In the genomic region with DNA sequence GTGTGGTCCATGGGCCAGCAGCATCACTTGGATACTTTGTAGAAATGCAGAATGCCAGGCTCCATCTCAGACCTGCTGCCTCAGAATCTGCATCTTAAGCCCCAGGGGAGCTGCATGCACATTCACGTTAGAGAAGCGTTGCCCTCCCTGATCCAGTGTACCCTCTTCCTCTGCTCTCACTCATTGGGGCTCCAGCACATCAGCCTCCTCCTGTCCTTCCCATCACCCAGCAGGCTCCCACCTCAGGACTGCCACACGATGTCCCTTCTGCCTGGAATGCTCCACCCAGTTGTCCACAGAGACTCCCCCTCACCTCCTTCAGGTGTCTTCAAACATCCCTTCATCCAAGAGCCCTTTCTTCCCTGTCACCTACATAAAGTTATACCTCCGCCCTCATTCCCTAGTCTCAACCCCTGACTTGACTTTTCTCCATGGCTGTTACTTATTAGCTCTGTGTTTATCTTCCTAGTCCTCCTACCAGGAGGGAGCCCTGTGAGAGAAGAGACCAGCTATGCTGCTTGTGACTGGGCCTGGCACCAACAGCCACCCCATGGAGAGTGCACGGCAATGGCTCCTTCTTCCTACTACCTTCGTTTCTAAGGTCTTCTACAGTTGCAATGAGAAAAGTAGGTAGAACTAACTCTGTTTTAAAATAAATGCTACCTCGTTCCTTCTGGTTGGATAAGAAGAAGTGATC, we compare ENCODE assay signal across 26 cellular contexts. TPM values are rescaled to one million over a fixed set of nuclear protein-coding genes. Genes with fewer than 3 reads are reported as not detected.
DNase-seq lines count a peak whose midpoint lies in the region; ATAC-seq and TF ChIP-seq lines count a peak whose summit lies in the region.
"Had no signal": no experiment of that assay in that cellular context is flagged by ENCODE, and none has a peak within 500 bp of the region (broad histone marks: within the 10 kb centered on the region; RNA-seq: fewer than 3 reads in every experiment).

No MANE protein-coding gene starts in this region.

- no peak overlapping the region for H3K27ac ChIP-seq in coronary artery
- H3K27ac ChIP-seq: adrenal gland, skin epidermis, uterus had no signal

- no peak overlapping the region for H3K4me3 ChIP-seq in coronary artery
- H3K4me3 ChIP-seq: adrenal gland, skin epidermis, uterus had no signal

- no peak overlapping the region for H3K27ac Mint-ChIP-seq in activated naive CD4-positive, alpha-beta T cell treated with anti-CD3 and anti-CD28 coated beads, Interleukin-2, amount 10 ng/mL, durations not matched to agents 7 days and 5 days
- H3K27ac Mint-ChIP-seq in nephron (peak overlapping the region in 2 of 3 experiments; percentile 13 to 23), type B pancreatic cell (no peak overlapping the region), CD14-positive monocyte (peak overlapping the region in 1 of 7 donors; percentile 13)
- H3K27ac Mint-ChIP-seq: activated CD4-positive, alpha-beta T cell treated with anti-CD3 and anti-CD28 coated beads, Interleukin-2, amount 10 ng/mL, durations not matched to agents 24 days and 14 days; HFFc6; stimulated activated naive CD8-positive, alpha-beta T cell treated with anti-CD3 and anti-CD28 coated beads, Interleukin-15, Interleukin-2, amounts not matched to agents 100 ng/mL and 50 ng/mL, for 24 hours had no signal

- DNase-seq in activated naive CD4-positive, alpha-beta T cell treated with anti-CD3 and anti-CD28 coated beads, Interleukin-2, amount 10 ng/mL, durations not matched to agents 7 days and 5 days = peak; percentile 19
- no peak for DNase-seq in activated naive CD4-positive, alpha-beta T cell (lab: John Stamatoyannopoulos, UW)
- DNase-seq in coronary artery (ENCODE audit: low spot score) (peak; percentile 41), type B pancreatic cell (ENCODE audit: extremely low spot score, unreplicated experiment) (no peak), omental fat pad (ENCODE audit: low spot score) (no peak), CD14-positive monocyte (ENCODE audit: low spot score) (no peak), NCI-H82 treated with DMSO at 0.1 percent for 48 hours (lab: John Stamatoyannopoulos, UW; ENCODE audit: unreplicated experiment) (no peak)
- DNase-seq: activated CD4-positive, alpha-beta T cell treated with anti-CD3 and anti-CD28 coated beads, Interleukin-2, amount 10 ng/mL, durations not matched to agents 24 days and 14 days; dermis blood vessel endothelial cell; DMS 273 treated with DMSO at 0.1 percent for 48 hours; HFFc6; MM.1S; NCI-H1436; NCI-H2171 treated with DMSO at 0.1 percent for 48 hours; Right ventricle myocardium superior; stimulated activated CD4-positive, alpha-beta T cell treated with anti-CD3 and anti-CD28 coated beads, Interleukin-2, amount 100 ng/mL, for 48 hours had no signal

- peaks cover under 1% of the 10 kb centered on the region for H3K36me3 Mint-ChIP-seq in activated naive CD4-positive, alpha-beta T cell treated with anti-CD3 and anti-CD28 coated beads, Interleukin-2, amount 10 ng/mL, durations not matched to agents 7 days and 5 days
- H3K36me3 Mint-ChIP-seq in nephron (ENCODE audit: low read depth) (no peaks in the 10 kb centered on the region), type B pancreatic cell (no peaks in the 10 kb centered on the region), CD14-positive monocyte (no peaks in the 10 kb centered on the region)

- H3K4me3 Mint-ChIP-seq in activated naive CD4-positive, alpha-beta T cell treated with anti-CD3 and anti-CD28 coated beads, Interleukin-2, amount 10 ng/mL, durations not matched to agents 7 days and 5 days = no peak overlapping the region
- H3K4me3 Mint-ChIP-seq in nephron (peak overlapping the region; percentile 2 to 19 (median 9)), type B pancreatic cell (peak overlapping the region; percentile 26), CD14-positive monocyte (no peak overlapping the region)
- H3K4me3 Mint-ChIP-seq: activated CD4-positive, alpha-beta T cell treated with anti-CD3 and anti-CD28 coated beads, Interleukin-2, amount 10 ng/mL, durations not matched to agents 24 days and 14 days; HFFc6; stimulated activated naive CD8-positive, alpha-beta T cell treated with anti-CD3 and anti-CD28 coated beads, Interleukin-15, Interleukin-2, amounts not matched to agents 100 ng/mL and 50 ng/mL, for 24 hours had no signal

- no peaks in the 10 kb centered on the region for H3K9me3 Mint-ChIP-seq in activated naive CD4-positive, alpha-beta T cell treated with anti-CD3 and anti-CD28 coated beads, Interleukin-2, amount 10 ng/mL, durations not matched to agents 7 days and 5 days
- H3K9me3 Mint-ChIP-seq in nephron (no peaks in the 10 kb centered on the region), type B pancreatic cell (no peaks in the 10 kb centered on the region), CD14-positive monocyte (peaks cover 0 to 2% (median 0%) of the 10 kb centered on the region in 7 donors)
- H3K9me3 Mint-ChIP-seq: activated CD4-positive, alpha-beta T cell treated with anti-CD3 and anti-CD28 coated beads, Interleukin-2, amount 10 ng/mL, durations not matched to agents 24 days and 14 days; HFFc6; stimulated activated naive CD8-positive, alpha-beta T cell treated with anti-CD3 and anti-CD28 coated beads, Interleukin-15, Interleukin-2, amounts not matched to agents 100 ng/mL and 50 ng/mL, for 24 hours had no signal

- TF ChIP-seq CTCF in coronary artery (IDR thresholded peaks at IDR 0.05) (no peak), nephron (IDR thresholded peaks at IDR 0.05; ENCODE audit: unreplicated experiment in 3 of 3) (no peak), type B pancreatic cell (conservative IDR thresholded peaks at IDR 0.05) (no peak), omental fat pad (IDR thresholded peaks at IDR 0.05) (no peak), CD14-positive monocyte (IDR thresholded peaks at IDR 0.05) (no peak)

- peaks cover 19% of the 10 kb centered on the region for H3K4me1 Mint-ChIP-seq in activated naive CD4-positive, alpha-beta T cell treated with anti-CD3 and anti-CD28 coated beads, Interleukin-2, amount 10 ng/mL, durations not matched to agents 7 days and 5 days
- H3K4me1 Mint-ChIP-seq in nephron (peaks cover 13% of the 10 kb centered on the region), type B pancreatic cell (ENCODE audit: unreplicated experiment) (peaks cover 10% of the 10 kb centered on the region), CD14-positive monocyte (peaks cover 15% of the 10 kb centered on the region)

- intact Hi-C loops in CD14-positive monocyte (cut with micrococcal nuclease) = loop anchor here in 1 of 2 donors (10.0 kb wide), 1 partner anchor 134 kb away; a partner anchor contains a TSS

- CTCF ChIA-PET in activated naive CD4-positive, alpha-beta T cell treated with anti-CD3 and anti-CD28 coated beads, Interleukin-2, amount 10 ng/mL, durations not matched to agents 7 days and 5 days (lab: Charles Lee) = interaction anchor here (5.2 to 12.3 kb wide), 2 partner anchors 65 to 130 kb away, joined by 23 to 184 read pairs; no protein-coding TSS in a partner anchor

- peaks cover 69% of the 10 kb centered on the region for H3K27me3 Mint-ChIP-seq in activated naive CD4-positive, alpha-beta T cell treated with anti-CD3 and anti-CD28 coated beads, Interleukin-2, amount 10 ng/mL, durations not matched to agents 7 days and 5 days
- H3K27me3 Mint-ChIP-seq in nephron (ENCODE audit: low read depth) (peaks cover 76% of the 10 kb centered on the region), type B pancreatic cell (peaks cover 69% of the 10 kb centered on the region), CD14-positive monocyte (ENCODE audit: low read depth in 3 of 3) (peaks cover 6 to 14% (median 11%) of the 10 kb centered on the region in 3 donors)
- H3K27me3 Mint-ChIP-seq: stimulated activated naive CD8-positive, alpha-beta T cell treated with anti-CD3 and anti-CD28 coated beads, Interleukin-15, Interleukin-2, amounts not matched to agents 100 ng/mL and 50 ng/mL, for 24 hours had no signal

- no peak for ATAC-seq in omental fat pad (ENCODE audit: low FRiP score)

RNA-seq across cellular contexts. Expression of a gene that starts 3.3 kb away (rescaled TPM):
- total RNA-seq in type B pancreatic cell (ENCODE audit: low replicate concordance) = 22.2 and 27.5 TPM in 2 replicates
- total RNA-seq in omental fat pad = 10 to 100 TPM; 15.9 to 45.4 (median 19.0) TPM
- polyA plus RNA-seq in CD14-positive monocyte = 10 to 100 TPM; 27.6 to 32.0 TPM

RNA-seq across cellular contexts. Expression of a gene that starts 20.7 kb away (rescaled TPM):
- total RNA-seq in type B pancreatic cell (ENCODE audit: low replicate concordance) (not detected in 2 replicates), omental fat pad (not detected)
- polyA plus RNA-seq in CD14-positive monocyte = not detected
- total RNA-seq: A673; activated CD4-positive, alpha-beta T cell treated with anti-CD3 and anti-CD28 coated beads, Interleukin-2, amount 10 ng/mL, durations not matched to agents 24 days and 14 days; bronchial epithelial cell; dermis blood vessel endothelial cell; endothelial cell of umbilical vein; HFFc6; myocyte had no signal
- polyA plus RNA-seq: BJ, endothelial cell of umbilical vein had no signal

Comparison
In these comparisons a context has a peak if more than half of its experiments do, and no peak if none do; other contexts are left out.
1. DNase-seq: peak in activated naive CD4-positive, alpha-beta T cell treated with anti-CD3 and anti-CD28 coated beads, Interleukin-2, amount 10 ng/mL, durations not matched to agents 7 days and 5 days (single experiment) and coronary artery (single experiment); none in activated naive CD4-positive, alpha-beta T cell (0 of 4), type B pancreatic cell (single experiment), omental fat pad (single experiment), CD14-positive monocyte (single experiment) and NCI-H82 treated with DMSO at 0.1 percent for 48 hours (single experiment).
2. H3K27ac Mint-ChIP-seq: peak in nephron (2 of 3); none in activated naive CD4-positive, alpha-beta T cell treated with anti-CD3 and anti-CD28 coated beads, Interleukin-2, amount 10 ng/mL, durations not matched to agents 7 days and 5 days (single experiment) and type B pancreatic cell (single experiment).
3. H3K4me3 Mint-ChIP-seq: peak in nephron (3 of 3) and type B pancreatic cell (single experiment); none in activated naive CD4-positive, alpha-beta T cell treated with anti-CD3 and anti-CD28 coated beads, Interleukin-2, amount 10 ng/mL, durations not matched to agents 7 days and 5 days (single experiment) and CD14-positive monocyte (0 of 2).